ENCODE assay signal across 9 cellular contexts in the genomic region with DNA sequence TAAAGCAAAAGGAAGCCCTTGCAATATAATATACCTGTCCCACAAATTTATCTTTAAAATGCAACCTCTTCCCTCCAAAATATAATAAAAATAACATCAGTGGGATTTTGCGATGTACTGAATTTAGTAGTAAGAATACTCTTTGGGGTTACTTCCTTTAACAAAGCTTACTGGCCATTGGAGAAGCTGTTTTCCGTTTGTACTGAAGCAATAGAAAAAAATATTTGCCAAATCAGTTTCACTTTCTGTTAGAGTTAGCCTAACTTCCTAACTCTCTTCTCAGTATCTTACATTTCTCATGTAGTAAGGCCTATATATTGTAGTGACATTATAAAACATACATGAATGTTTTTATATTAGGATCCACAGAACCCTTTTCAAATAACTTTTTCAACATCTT. TPM values are rescaled to one million over a fixed set of nuclear protein-coding genes. Genes with fewer than 3 reads are reported as not detected.
DNase-seq lines count a peak whose midpoint lies in the region; ATAC-seq, FAIRE-seq and TF ChIP-seq lines count a peak whose summit lies in the region.
"Had no signal": no experiment of that assay in that cellular context is flagged by ENCODE, and none has a peak within 500 bp of the region (broad histone marks: within the 10 kb centered on the region; RNA-seq: fewer than 3 reads in every experiment).

No MANE protein-coding gene starts in this region.

- peak in 2 of 5 donors; percentile 55 for DNase-seq in CD8-positive, alpha-beta memory T cell
- DNase-seq in NAMALWA (ENCODE audit: low spot score) (peak; percentile 52), GDM1 (lab: John Stamatoyannopoulos, UW) (no peak), GOT3 (lab: John Stamatoyannopoulos, UW) (no peak), H54 (ENCODE audit: insufficient read length, low spot score) (no peak)
- no peak for DNase-seq in central memory CD8-positive, alpha-beta T cell (ENCODE audit: low spot score in 2 of 2)
- peak in 3 of 10 donors; percentile 40 to 62 (median 60) for DNase-seq in naive thymus-derived CD8-positive, alpha-beta T cell
- DNase-seq: ovary had no signal

- peaks cover 4% of the 10 kb centered on the region for H3K36me3 ChIP-seq in CD8-positive, alpha-beta memory T cell (ENCODE audit: insufficient read depth, low read length)
- H3K36me3 ChIP-seq: ovary had no signal

- no peak overlapping the region for H3K27ac ChIP-seq in CD8-positive, alpha-beta memory T cell (ENCODE audit: low read depth, low read length)
- H3K27ac ChIP-seq: ovary had no signal

- H3K36me3 Mint-ChIP-seq in CD8-positive, alpha-beta memory T cell, result peaks cover 0 to 71% (median 16%) of the 10 kb centered on the region in 3 donors
- H3K36me3 Mint-ChIP-seq in central memory CD8-positive, alpha-beta T cell (ENCODE audit: insufficient read depth), result peaks cover 32% of the 10 kb centered on the region
- H3K36me3 Mint-ChIP-seq in naive thymus-derived CD8-positive, alpha-beta T cell, result peaks cover 0 to 54% (median 26%) of the 10 kb centered on the region in 3 donors

- H3K9me3 ChIP-seq in CD8-positive, alpha-beta memory T cell (ENCODE audit: low read length), result no peaks in the 10 kb centered on the region
- H3K9me3 ChIP-seq: ovary had no signal

- H3K27ac Mint-ChIP-seq in CD8-positive, alpha-beta memory T cell, result peak overlapping the region; percentile 44 to 98 (median 88)
- peak overlapping the region; percentile 86 for H3K27ac Mint-ChIP-seq in central memory CD8-positive, alpha-beta T cell (ENCODE audit: low read depth)
- peak overlapping the region; percentile 76 to 97 (median 88) for H3K27ac Mint-ChIP-seq in naive thymus-derived CD8-positive, alpha-beta T cell

- peak overlapping the region; percentile 74 to 87 (median 81) for H3K4me3 Mint-ChIP-seq in CD8-positive, alpha-beta memory T cell
- H3K4me3 Mint-ChIP-seq in central memory CD8-positive, alpha-beta T cell, result peak overlapping the region; percentile 70
- H3K4me3 Mint-ChIP-seq in naive thymus-derived CD8-positive, alpha-beta T cell, result peak overlapping the region; percentile 70 to 90 (median 84)

- H3K9me3 Mint-ChIP-seq in CD8-positive, alpha-beta memory T cell, result no peaks in the 10 kb centered on the region
- no peaks in the 10 kb centered on the region for H3K9me3 Mint-ChIP-seq in central memory CD8-positive, alpha-beta T cell
- no peaks in the 10 kb centered on the region for H3K9me3 Mint-ChIP-seq in naive thymus-derived CD8-positive, alpha-beta T cell

- no peak for ATAC-seq in central memory CD8-positive, alpha-beta T cell (replicated peaks; ENCODE audit: extremely low read depth, poor library complexity, severe bottlenecking)
- ATAC-seq in naive thymus-derived CD8-positive, alpha-beta T cell, result no peak
- ATAC-seq in GM21528 (IDR thresholded peaks at IDR 0.05; ENCODE audit: low FRiP score, unreplicated experiment), result no peak

- FAIRE-seq in H54 (lab: Jason Lieb, UNC), result no peak

- peak overlapping the region; percentile 35 for H3K4me3 ChIP-seq in CD8-positive, alpha-beta memory T cell (ENCODE audit: low read length)
- H3K4me3 ChIP-seq: ovary had no signal

- peaks cover 0 to 3% of the 10 kb centered on the region in 2 donors for H3K27me3 Mint-ChIP-seq in CD8-positive, alpha-beta memory T cell
- H3K27me3 Mint-ChIP-seq in central memory CD8-positive, alpha-beta T cell, result no peaks in the 10 kb centered on the region
- peaks cover 0 to 1% (median 0%) of the 10 kb centered on the region in 5 donors for H3K27me3 Mint-ChIP-seq in naive thymus-derived CD8-positive, alpha-beta T cell

- no peak for TF ChIP-seq POLR2A in H54 (IDR thresholded peaks at IDR 0.05; ENCODE audit: low read depth, low read length)

- peaks cover 78 to 86% (median 85%) of the 10 kb centered on the region in 3 donors for H3K4me1 Mint-ChIP-seq in CD8-positive, alpha-beta memory T cell
- H3K4me1 Mint-ChIP-seq in central memory CD8-positive, alpha-beta T cell, result peaks cover 68% of the 10 kb centered on the region
- peaks cover 37 to 80% (median 72%) of the 10 kb centered on the region in 4 donors for H3K4me1 Mint-ChIP-seq in naive thymus-derived CD8-positive, alpha-beta T cell

- peaks cover 74% of the 10 kb centered on the region for H3K4me1 ChIP-seq in CD8-positive, alpha-beta memory T cell (ENCODE audit: insufficient read depth, low read length)

- CTCF ChIA-PET in CD8-positive, alpha-beta memory T cell (lab: Charles Lee), result interaction anchor here (1.0 to 2.5 kb wide), 2 partner anchors 22 to 313 kb away, joined by 3 to 6 read pairs; a partner anchor contains a TSS

- H3K27me3 ChIP-seq in CD8-positive, alpha-beta memory T cell (ENCODE audit: insufficient read depth, low read length, poor library complexity, severe bottlenecking), result no peaks in the 10 kb centered on the region
- H3K27me3 ChIP-seq: ovary had no signal

- POLR2A ChIA-PET in CD8-positive, alpha-beta memory T cell (lab: Charles Lee), result interaction anchor here (1.1 kb wide), 1 partner anchor 112 kb away, joined by 6 read pairs; a partner anchor contains a TSS
- POLR2A ChIA-PET in naive thymus-derived CD8-positive, alpha-beta T cell (lab: Charles Lee), result interaction anchor here (1.0 kb wide), 1 partner anchor 112 kb away, joined by 5 read pairs; a partner anchor contains a TSS

RNA-seq across cellular contexts. Expression of a gene that starts 3.7 kb away (rescaled TPM):
- total RNA-seq in CD8-positive, alpha-beta memory T cell, result 100 to 1,000 TPM; 126 to 127 TPM
- polyA plus RNA-seq in CD8-positive, alpha-beta memory T cell, result 135 TPM
- total RNA-seq in naive thymus-derived CD8-positive, alpha-beta T cell, result 100 to 1,000 TPM; 200 to 216 TPM
- 100 to 1,000 TPM; 121 to 140 (median 131) TPM for polyA plus RNA-seq in naive thymus-derived CD8-positive, alpha-beta T cell
